ENCODE assay signal across 10 cellular contexts in genomic region chrX:102125436-102125835, GRCh38. TPM values are rescaled to one million over a fixed set of nuclear protein-coding genes. Genes with fewer than 3 reads are reported as not detected.
DNase-seq lines count a peak whose midpoint lies in the region; ATAC-seq, FAIRE-seq and TF ChIP-seq lines count a peak whose summit lies in the region.
"Not testable (repeated sequence)": the region's sequence is repeated elsewhere in the genome, so short reads cannot be mapped to it uniquely, and the experiment has no call there.
"Had no signal": no experiment of that assay in that cellular context is flagged by ENCODE, and none has a peak within 500 bp of the region (broad histone marks: within the 10 kb centered on the region; RNA-seq: fewer than 3 reads in every experiment).

Gene TCEAL2, plus strand, starts transcription at chrX:102125679. Its CDS starts 1,152 bp downstream, at chrX:102126831.

- CTCF ChIA-PET in A549 (lab: Yijun Ruan, JAX) = not testable (repeated sequence)

- H3K4me2 ChIP-seq in A549 = peak within 1 kb of the TSS; percentile 53; the same call in 2 of the 3 replicates
- H3K4me2 ChIP-seq in neuronal stem cell (ENCODE audit: insufficient read depth, low read length, poor library complexity, severe bottlenecking) = peak within 1 kb of the TSS; percentile 66

- not testable (repeated sequence) for H3K9me3 Mint-ChIP-seq in activated T-helper 17 cell treated with anti-CD3 and anti-CD28 coated beads, Interleukin-2, amount 50 U/mL, for 72 hours; stimulated activated memory B cell treated with anti-CD40 and anti-IgM and Interleukin-4, amounts not matched to agents 10 μg/mL and 1 μg/mL and 100 μg/mL, for 72 hours

- peaks cover 16% of the 10 kb centered on the region for H3K27me3 Mint-ChIP-seq in activated T-helper 17 cell treated with anti-CD3 and anti-CD28 coated beads, Interleukin-2, amount 50 U/mL, for 72 hours
- peaks cover 28% of the 10 kb centered on the region for H3K27me3 Mint-ChIP-seq in stimulated activated memory B cell treated with anti-CD40 and anti-IgM and Interleukin-4, amounts not matched to agents 10 μg/mL and 1 μg/mL and 100 μg/mL, for 72 hours

- not testable (repeated sequence) for TF ChIP-seq EP300 in A549 (IDR thresholded peaks at IDR 0.05); Ishikawa (IDR thresholded peaks at IDR 0.05; ENCODE audit: borderline replicate concordance)

- not testable (repeated sequence) for H4K8ac ChIP-seq in neuronal stem cell (ENCODE audit: low read depth, low read length)

- peak within 1 kb of the TSS; percentile 65 for H3K4me3 Mint-ChIP-seq in activated T-helper 17 cell treated with anti-CD3 and anti-CD28 coated beads, Interleukin-2, amount 50 U/mL, for 72 hours
- H3K4me3 Mint-ChIP-seq in stimulated activated memory B cell treated with anti-CD40 and anti-IgM and Interleukin-4, amounts not matched to agents 10 μg/mL and 1 μg/mL and 100 μg/mL, for 72 hours = peak within 1 kb of the TSS; percentile 60

- TF ChIP-seq CTCF in A549 (IDR thresholded peaks at IDR 0.05); dorsolateral prefrontal cortex (IDR thresholded peaks at IDR 0.05 in 54 of 56, conservative IDR thresholded peaks at IDR 0.05 in 2 of 56; ENCODE audit: low read depth in 1 of 56, partially characterized antibody in 56 of 56): not testable (repeated sequence)

- H3K36me3 ChIP-seq in NT2/D1 (ENCODE audit: insufficient read depth, insufficient read length, low read length); neuronal stem cell (replicated peaks in 1 of 2; ENCODE audit: control insufficient read depth in 2 of 2, insufficient read depth in 2 of 2, low read length in 2 of 2): not testable (repeated sequence)

- H3K36me3 Mint-ChIP-seq in activated T-helper 17 cell treated with anti-CD3 and anti-CD28 coated beads, Interleukin-2, amount 50 U/mL, for 72 hours (ENCODE audit: low read depth); stimulated activated memory B cell treated with anti-CD40 and anti-IgM and Interleukin-4, amounts not matched to agents 10 μg/mL and 1 μg/mL and 100 μg/mL, for 72 hours: not testable (repeated sequence)

- not testable (repeated sequence) for H4K91ac ChIP-seq in neuronal stem cell (ENCODE audit: low read depth, low read length, poor library complexity)

- intact Hi-C loops in dorsolateral prefrontal cortex (cut with DNase I) = not testable (repeated sequence)

- not testable (repeated sequence) for H3K4me1 ChIP-seq in A549; NT2/D1 (ENCODE audit: insufficient read depth, insufficient read length); neuronal stem cell (ENCODE audit: control insufficient read depth in 2 of 2, insufficient read depth in 1 of 2, low read depth in 1 of 2, low read length in 2 of 2)

- WGBS in A549 (ENCODE audit: missing lambda C conversion rate) = 10% methylated on average over 4 of the region's 38 CpGs
- WGBS in neuronal stem cell (ENCODE audit: extremely low coverage in 2 of 2, insufficient read length in 2 of 2, insufficient replicate concordance in 1 of 2), 2 donors = no CpG with 5 or more reads among the region's 38 CpGs

- not testable (repeated sequence) for H3K4me3 ChIP-seq in A549
- H3K4me3 ChIP-seq in NT2/D1 (ENCODE audit: insufficient read length, low read depth) (peak within 1 kb of the TSS; percentile 60), dorsolateral prefrontal cortex (peak within 1 kb of the TSS; percentile 24 to 68 (median 53)), iPS-18c (ENCODE audit: insufficient read depth, low read depth, low read length) (peak within 1 kb of the TSS; percentile 43), neuronal stem cell (ENCODE audit: low read length in 2 of 2) (peak within 1 kb of the TSS; percentile 36 to 84)

- not testable (repeated sequence) for H3K79me1 ChIP-seq in neuronal stem cell (ENCODE audit: low read depth, low read length)

- not testable (repeated sequence) for H2BK12ac ChIP-seq in neuronal stem cell (ENCODE audit: low read length)

- not testable (repeated sequence) for FAIRE-seq in A549 (lab: Jason Lieb, UNC)

- H2AFZ ChIP-seq in neuronal stem cell (ENCODE audit: low read length) = peak within 1 kb of the TSS; percentile 71

- H2AK5ac ChIP-seq in neuronal stem cell (ENCODE audit: low read depth, low read length) = not testable (repeated sequence)

- not testable (repeated sequence) for H3K9me3 ChIP-seq in A549; NT2/D1 (ENCODE audit: insufficient read depth, low read length); iPS-18c (ENCODE audit: control insufficient read depth, insufficient read depth, low read length); neuronal stem cell (replicated peaks in 1 of 2; ENCODE audit: control insufficient read depth in 2 of 2, insufficient read depth in 1 of 2, low read depth in 1 of 2, low read length in 2 of 2)

- POLR2A ChIA-PET in A549 (lab: Yijun Ruan, JAX) = not testable (repeated sequence)

- H2BK5ac ChIP-seq in neuronal stem cell (ENCODE audit: low read length) = not testable (repeated sequence)

- not testable (repeated sequence) for TF ChIP-seq RAD21 in A549 (conservative IDR thresholded peaks at IDR 0.05 in 1 of 2, IDR thresholded peaks at IDR 0.05 in 1 of 2); Ishikawa (IDR thresholded peaks at IDR 0.05; ENCODE audit: low read depth)

- H3K23ac ChIP-seq in neuronal stem cell (ENCODE audit: low read depth, low read length, poor library complexity) = not testable (repeated sequence)

- not testable (repeated sequence) for DNase-seq in A549 (ENCODE audit: low read depth in 1 of 2, low spot score in 1 of 2); NT2/D1 (ENCODE audit: low read depth, low spot score)
- DNase-seq in dorsolateral prefrontal cortex = peak in 7 of 10 donors; percentile 41 to 76 (median 52)
- DNase-seq in neuronal stem cell (ENCODE audit: low spot score) = peak; percentile 8

- ATAC-seq in A549; stimulated activated memory B cell treated with anti-CD40 and anti-IgM and Interleukin-4, amounts not matched to agents 10 μg/mL and 1 μg/mL and 100 μg/mL, for 72 hours: not testable (repeated sequence)
- peak; percentile 44 for ATAC-seq in activated T-helper 17 cell treated with anti-CD3 and anti-CD28 coated beads, Interleukin-2, amount 50 U/mL, for 72 hours (replicated peaks)

- H3K4me1 Mint-ChIP-seq in activated T-helper 17 cell treated with anti-CD3 and anti-CD28 coated beads, Interleukin-2, amount 50 U/mL, for 72 hours; stimulated activated memory B cell treated with anti-CD40 and anti-IgM and Interleukin-4, amounts not matched to agents 10 μg/mL and 1 μg/mL and 100 μg/mL, for 72 hours: not testable (repeated sequence)

- not testable (repeated sequence) for H3K27ac Mint-ChIP-seq in activated T-helper 17 cell treated with anti-CD3 and anti-CD28 coated beads, Interleukin-2, amount 50 U/mL, for 72 hours; stimulated activated memory B cell treated with anti-CD40 and anti-IgM and Interleukin-4, amounts not matched to agents 10 μg/mL and 1 μg/mL and 100 μg/mL, for 72 hours

- TF ChIP-seq POLR2A in A549 (IDR thresholded peaks at IDR 0.05; ENCODE audit: low read length) = not testable (repeated sequence)

- H3K4ac ChIP-seq in neuronal stem cell (ENCODE audit: low read length) = not testable (repeated sequence)

- H2BK15ac ChIP-seq in neuronal stem cell (ENCODE audit: low read length) = not testable (repeated sequence)

- H2BK120ac ChIP-seq in neuronal stem cell (ENCODE audit: low read depth, low read length) = not testable (repeated sequence)

- H3K27ac ChIP-seq in A549; neuronal stem cell (replicated peaks; ENCODE audit: low read length): not testable (repeated sequence)
- H3K27ac ChIP-seq in dorsolateral prefrontal cortex = peak within 1 kb of the TSS in 49 of 59 donors; percentile 8 to 86 (median 65)

- not testable (repeated sequence) for H3K18ac ChIP-seq in neuronal stem cell (ENCODE audit: low read length)

- not testable (repeated sequence) for H3K14ac ChIP-seq in neuronal stem cell (ENCODE audit: low read length)

- H3K9ac ChIP-seq in NT2/D1 (ENCODE audit: insufficient read length, low read depth) = peak within 1 kb of the TSS; percentile 59
- not testable (repeated sequence) for H3K9ac ChIP-seq in neuronal stem cell (ENCODE audit: low read depth, low read length, poor library complexity)

- H3K27me3 ChIP-seq in NT2/D1 (ENCODE audit: insufficient read depth, insufficient read length) = peaks cover 19% of the 10 kb centered on the region
- H3K27me3 ChIP-seq in dorsolateral prefrontal cortex = peaks cover 0 to 59% (median 22%) of the 10 kb centered on the region in 45 donors
- peaks cover 0 to 36% (median 0%) of the 10 kb centered on the region in 3 experiments for H3K27me3 ChIP-seq in neuronal stem cell (ENCODE audit: control insufficient read depth in 3 of 3, insufficient read depth in 3 of 3, low read depth in 1 of 3, low read length in 3 of 3)

TF ChIP-seq in Ishikawa, 13 proteins besides CTCF, POLR2A, EP300 and RAD21:
- peak; percentile 77 for TF ChIP-seq USF1 (IDR thresholded peaks at IDR 0.05)

RNA-seq across cellular contexts. Expression of gene TCEAL2, which starts in this region (rescaled TPM):
- not detected in 2 replicates for polyA plus RNA-seq in A549 (2011; rRNA removed)
- not detected in 2 replicates for polyA plus RNA-seq in A549 (2012; cell fraction: cytosol; rRNA removed)
- not detected in 2 replicates for polyA plus RNA-seq in A549 (2012; cell fraction: nucleus; rRNA removed)
- not detected in 3 replicates for polyA plus RNA-seq in A549 (2017; fragmentation: RNase III; extraction: RNeasy Plus Mini Kit Qiagen cat#74134 plus additional on column Dnase treatment)
- polyA minus RNA-seq in A549 (2011; rRNA and poly(A)+ RNA removed) = not detected in 2 replicates
- under 1 TPM; 0.39 to 0.58 TPM for total RNA-seq in activated T-helper 17 cell treated with anti-CD3 and anti-CD28 coated beads, Interleukin-2, amount 50 U/mL, for 72 hours
- 100 to 1,000 TPM in 76 of 120 experiments, 10 to 100 TPM in 44; 37.1 to 178 (median 110) TPM for total RNA-seq in dorsolateral prefrontal cortex
- polyA plus RNA-seq in neuronal stem cell (2013, experiment 1 of 2) = 48.6 TPM
- 47.7 TPM for polyA plus RNA-seq in neuronal stem cell (2013, experiment 2 of 2)
- total RNA-seq: activated T-helper 2 cell treated with anti-CD3 and anti-CD28 coated beads, Interferon-gamma antibody, Interleukin-2, Interleukin-4, amounts not matched to agents 10 μg/mL and 5 μg/mL and 100 μg/mL, durations not matched to agents 14 hours and 24 hours and 36 hours; dermis blood vessel endothelial cell had no signal

Comparison
In these comparisons a context has a peak if more than half of its experiments do, and no peak if none do; other contexts are left out.
1. RNA of gene TCEAL2 (total RNA-seq): 37.1 to 178 TPM in dorsolateral prefrontal cortex; 0.39 to 0.58 TPM in activated T-helper 17 cell treated with anti-CD3 and anti-CD28 coated beads, Interleukin-2, amount 50 U/mL, for 72 hours; every median in the first group is over 10 times any median in the second.
2. Peak in ATAC-seq in activated T-helper 17 cell treated with anti-CD3 and anti-CD28 coated beads, Interleukin-2, amount 50 U/mL, for 72 hours; RNA of the gene not detected or under 1 TPM.